ENCODE assay signal across 25 cellular contexts in the genomic region with DNA sequence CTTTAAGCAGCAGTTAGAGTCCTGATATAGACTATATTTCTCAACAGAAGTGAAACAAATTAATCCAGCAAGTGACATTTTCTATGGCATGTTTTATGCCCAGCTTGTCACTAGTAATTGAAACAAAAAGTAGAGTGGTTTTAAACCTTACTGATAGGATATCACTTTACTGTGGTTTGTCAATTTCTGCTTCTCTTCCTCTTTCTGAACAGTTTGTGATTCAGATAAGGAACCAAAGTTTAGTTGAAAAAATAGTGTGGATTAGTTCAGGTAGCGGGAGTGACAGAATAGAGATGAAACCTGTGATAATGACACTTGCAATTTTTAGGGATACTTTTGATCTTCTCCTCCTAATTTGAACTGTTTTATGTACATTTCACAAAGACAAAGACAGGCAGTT.
"Had no signal": no experiment of that assay in that cellular context is flagged by ENCODE, and none has a peak within 500 bp of the region (broad histone marks: within the 10 kb centered on the region; RNA-seq: fewer than 3 reads in every experiment).

No MANE protein-coding gene starts in this region.

- H3K9me3 ChIP-seq: heart left ventricle, pancreas, prostate gland, sigmoid colon, vagina had no signal

- H3K27ac ChIP-seq: heart left ventricle, pancreas, prostate gland, sigmoid colon, vagina had no signal

- ATAC-seq: activated CD8-positive, alpha-beta T cell treated with anti-CD3 and anti-CD28 coated beads for 36 hours; activated naive CD8-positive, alpha-beta T cell treated with anti-CD3 and anti-CD28 coated beads, Interleukin-2, amount 50 U/mL, for 24 hours; activated T-cell treated with anti-CD3 and anti-CD28 coated beads, Interleukin-2, amount 50 U/mL, for 4 hours; esophagus mucosa; heart left ventricle; naive thymus-derived CD4-positive, alpha-beta T cell; pancreas; stimulated activated memory B cell treated with anti-CD40 and anti-IgM and Interleukin-4, amounts not matched to agents 10 μg/mL and 1 μg/mL and 100 μg/mL, for 72 hours; stimulated activated naive CD8-positive, alpha-beta T cell treated with anti-CD3 and anti-CD28 coated beads, Interleukin-15, amount 100 ng/mL, for 72 hours; WTC11 had no signal

- H3K36me3 ChIP-seq: heart left ventricle, pancreas, prostate gland, sigmoid colon, vagina had no signal

- H3K27me3 ChIP-seq: heart left ventricle, pancreas, sigmoid colon, vagina had no signal

- H3K4me1 ChIP-seq: heart left ventricle, pancreas, prostate gland, sigmoid colon, vagina had no signal

- H3K4me3 ChIP-seq: heart left ventricle, pancreas, prostate gland, sigmoid colon, vagina had no signal

- DNase-seq: activated CD4-positive, alpha-beta T cell treated with anti-CD3 and anti-CD28 coated beads, Interleukin-2, amount 50 U/mL, for 1 hour; activated CD8-positive, alpha-beta T cell treated with anti-CD3 and anti-CD28 coated beads for 36 hours; activated naive CD8-positive, alpha-beta T cell treated with anti-CD3 and anti-CD28 coated beads, Interleukin-2, amount 50 U/mL, for 24 hours; activated T-cell treated with anti-CD3 and anti-CD28 coated beads, Interleukin-2, amount 50 U/mL, for 4 hours; amygdala; central memory CD4-positive, alpha-beta T cell; endodermal cell; foreskin fibroblast; heart left ventricle; midbrain; naive thymus-derived CD4-positive, alpha-beta T cell; nucleus accumbens; pancreas; sigmoid colon; small intestine; stimulated activated CD4-positive, alpha-beta T cell treated with anti-CD3 and anti-CD28 coated beads, Interleukin-1b, Interleukin-23, amount 100 ng/mL, for 48 hours; stimulated activated CD4-positive, alpha-beta T cell treated with anti-CD3 and anti-CD28 coated beads, Interleukin-4, amount 100 ng/mL, for 4 hours; stimulated activated CD8-positive, alpha-beta memory T cell treated with anti-CD3 and anti-CD28 coated beads, Interleukin-4, amount 100 ng/mL, for 48 hours; stimulated activated naive CD8-positive, alpha-beta T cell treated with anti-CD3 and anti-CD28 coated beads, Interleukin-15, amount 100 ng/mL, for 72 hours; substantia nigra had no signal
